In genomic region chr13:42258747-42259146, GRCh38 we compare ENCODE assay signal across 1 cellular context.
TF ChIP-seq lines count a peak whose summit lies in the region.

No MANE protein-coding gene starts in this region.

TF ChIP-seq in H1, 55 proteins besides CTCF, POLR2A, EP300 and RAD21:
- TF ChIP-seq SAP30 (IDR thresholded peaks at IDR 0.05; ENCODE audit: insufficient read depth, insufficient replicate concordance, low read length) (no peak), NRF1 (IDR thresholded peaks at IDR 0.05; ENCODE audit: low read depth, low read length) (no peak), CBX5 (IDR thresholded peaks at IDR 0.05; ENCODE audit: low read depth, low read length) (no peak), NANOG (IDR thresholded peaks at IDR 0.05; ENCODE audit: insufficient read depth, low read depth, low read length, poor library complexity, severe bottlenecking) (no peak), JUN (IDR thresholded peaks at IDR 0.05; ENCODE audit: low read depth, low read length) (no peak), SUZ12 (IDR thresholded peaks at IDR 0.05; ENCODE audit: low read length) (no peak), CHD1 (IDR thresholded peaks at IDR 0.05; ENCODE audit: low read depth, low read length) (no peak), CHD7 (IDR thresholded peaks at IDR 0.05; ENCODE audit: insufficient replicate concordance, low read length) (no peak), POU5F1 (IDR thresholded peaks at IDR 0.05; ENCODE audit: low read depth, low read length) (no peak), ATF2 (IDR thresholded peaks at IDR 0.05; ENCODE audit: low read length) (no peak), E2F6 (IDR thresholded peaks at IDR 0.05) (no peak), GTF2F1 (IDR thresholded peaks at IDR 0.05; ENCODE audit: borderline replicate concordance, low read depth, low read length) (no peak), YY1 (IDR thresholded peaks at IDR 0.05; ENCODE audit: low read depth, low read length) (no peak), USF2 (IDR thresholded peaks at IDR 0.05; ENCODE audit: low read length) (no peak), SIRT6 (IDR thresholded peaks at IDR 0.05; ENCODE audit: low read length) (no peak), HDAC2 (IDR thresholded peaks at IDR 0.05; ENCODE audit: borderline replicate concordance in 1 of 2, low read depth in 2 of 2, low read length in 2 of 2) (no peak), SIN3A (conservative IDR thresholded peaks at IDR 0.05 in 1 of 2, IDR thresholded peaks at IDR 0.05 in 1 of 2; ENCODE audit: low read depth in 1 of 2, low read length in 2 of 2) (no peak)
